Comparison of ENCODE assay signal across 13 cellular contexts in the genomic region with DNA sequence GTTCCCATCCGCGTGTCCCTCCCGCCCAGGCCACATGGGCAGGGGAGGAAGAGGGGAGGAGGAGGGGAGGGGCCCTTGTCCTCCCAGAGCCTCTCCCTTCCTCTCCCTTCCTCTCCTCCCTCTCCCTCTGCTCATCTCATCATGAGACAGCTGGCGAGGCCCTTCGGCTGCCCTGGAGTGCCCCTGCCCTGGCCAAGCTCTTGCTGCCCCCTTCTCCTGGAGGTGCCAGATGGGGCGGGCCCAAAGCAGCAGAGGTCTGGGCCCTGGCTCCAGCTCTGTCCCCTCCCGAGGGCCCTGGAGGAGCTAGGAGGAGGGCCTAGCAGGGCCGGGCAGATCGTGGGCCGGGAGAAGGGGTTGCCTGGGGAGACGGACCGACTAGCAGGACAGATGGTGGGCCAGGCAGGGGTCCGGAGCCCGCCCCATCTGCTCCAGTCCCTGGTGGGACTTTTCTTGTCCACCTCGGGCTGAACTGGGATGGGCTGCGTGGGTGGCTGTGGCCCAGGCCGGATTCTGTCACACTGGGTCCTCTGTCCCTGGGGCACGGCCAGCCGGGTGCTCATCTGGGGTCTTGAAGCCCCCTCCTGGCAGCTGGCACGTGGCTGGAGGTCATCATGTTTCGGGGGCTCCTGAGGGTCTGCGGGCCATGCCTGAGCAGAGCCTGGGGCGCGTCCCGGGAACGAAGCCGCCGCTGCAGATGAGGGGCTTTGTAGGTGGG.
A peak's percentile ranks its signal among the peaks of the same experiment; 100 is the strongest.
DNase-seq lines count a peak whose midpoint lies in the region; ATAC-seq and TF ChIP-seq lines count a peak whose summit lies in the region.
"Had no signal": no experiment of that assay in that cellular context is flagged by ENCODE, and none has a peak within 500 bp of the region (broad histone marks: within the 10 kb centered on the region; RNA-seq: fewer than 3 reads in every experiment).

No MANE protein-coding gene starts in this region.

- H3K4me2 ChIP-seq in BLaER1 = no peak overlapping the region

- peak overlapping the region; percentile 60 for H3K27ac ChIP-seq in BLaER1
- no peak overlapping the region for H3K27ac ChIP-seq in substantia nigra (ENCODE audit: low read depth, low read length, poor library complexity, severe bottlenecking)
- H3K27ac ChIP-seq: brain microvascular endothelial cell, SK-N-MC had no signal

- H3K36me3 Mint-ChIP-seq in natural killer cell = no peaks in the 10 kb centered on the region

- intact Hi-C loops in natural killer cell (cut with micrococcal nuclease) = loop anchor here (5.0 kb wide), 1 partner anchor 1884 kb away; no protein-coding TSS in a partner anchor

- H3K4me1 Mint-ChIP-seq in natural killer cell = peaks cover 7 to 15% of the 10 kb centered on the region in 2 donors

- ATAC-seq in esophagus mucosa (peak; percentile 28), natural killer cell (no peak), GM18517 (IDR thresholded peaks at IDR 0.05; ENCODE audit: unreplicated experiment) (no peak)

- no peak for TF ChIP-seq CTCF in natural killer cell (IDR thresholded peaks at IDR 0.05)

- no peaks in the 10 kb centered on the region for H4K20me1 ChIP-seq in BLaER1

- no peaks in the 10 kb centered on the region for H3K9me3 ChIP-seq in BLaER1
- H3K9me3 ChIP-seq: BLaER1 treated with 17β-estradiol and CSF1 and Interleukin-3, amounts not matched to agents 10 nM and 100 nM had no signal

- no peak overlapping the region for H3K27ac Mint-ChIP-seq in natural killer cell

- H3K27me3 ChIP-seq in BLaER1 (no peaks in the 10 kb centered on the region), H7 (ENCODE audit: control insufficient read depth, insufficient read depth, low read length) (no peaks in the 10 kb centered on the region)
- H3K27me3 ChIP-seq: BLaER1 treated with 17β-estradiol and CSF1 and Interleukin-3, amounts not matched to agents 10 nM and 100 nM; brain microvascular endothelial cell had no signal

- H3K9ac ChIP-seq in BLaER1 = peak overlapping the region; percentile 23; the same call in 1 of the 2 replicates

- no peak overlapping the region for H3K4me3 ChIP-seq in BLaER1
- H3K4me3 ChIP-seq in H7 (ENCODE audit: insufficient read depth, low read depth, low read length) = no peak overlapping the region
- H3K4me3 ChIP-seq: BLaER1 treated with 17β-estradiol and CSF1 and Interleukin-3, amounts not matched to agents 10 nM and 100 nM; SK-N-MC had no signal

- no peaks in the 10 kb centered on the region for H3K27me3 Mint-ChIP-seq in natural killer cell (ENCODE audit: low read depth in 2 of 2)

- no peak overlapping the region for H3K4me3 Mint-ChIP-seq in natural killer cell

- no peaks in the 10 kb centered on the region for H3K9me3 Mint-ChIP-seq in natural killer cell

- peaks cover 22% of the 10 kb centered on the region for H3K4me1 ChIP-seq in BLaER1

- DNase-seq in H7 (peak; percentile 43), natural killer cell (peak; percentile 52), HPDE6-E6E7 (ENCODE audit: extremely low spot score) (no peak), NCI-H510A treated with DMSO at 0.1 percent for 48 hours (lab: John Stamatoyannopoulos, UW) (no peak), substantia nigra (lab: John Stamatoyannopoulos, UW) (no peak)
- DNase-seq: brain microvascular endothelial cell, EL, occipital lobe had no signal

- H3K36me3 ChIP-seq in BLaER1 = no peaks in the 10 kb centered on the region
- no peaks in the 10 kb centered on the region for H3K36me3 ChIP-seq in H7 (replicated peaks; ENCODE audit: control insufficient read depth, insufficient read depth, low read length)
- H3K36me3 ChIP-seq: BLaER1 treated with 17β-estradiol and CSF1 and Interleukin-3, amounts not matched to agents 10 nM and 100 nM; brain microvascular endothelial cell had no signal

Comparison
In these comparisons a context has a peak if more than half of its experiments do, and no peak if none do; other contexts are left out.
1. DNase-seq: peak in H7 (single experiment) and natural killer cell (single experiment); none in HPDE6-E6E7 (single experiment), NCI-H510A treated with DMSO at 0.1 percent for 48 hours (single experiment) and substantia nigra (0 of 49).